ENCODE assay signal across 16 cellular contexts in genomic region chr20:12790856-12791255, GRCh38.
DNase-seq lines count a peak whose midpoint lies in the region; ATAC-seq and TF ChIP-seq lines count a peak whose summit lies in the region.
"Had no signal": no experiment of that assay in that cellular context is flagged by ENCODE, and none has a peak within 500 bp of the region (broad histone marks: within the 10 kb centered on the region; RNA-seq: fewer than 3 reads in every experiment).

No MANE protein-coding gene starts in this region.

- no peaks in the 10 kb centered on the region for H3K27me3 ChIP-seq in H9 (ENCODE audit: insufficient read depth, low read length)
- H3K27me3 ChIP-seq: BLaER1 treated with 17β-estradiol and CSF1 and Interleukin-3, amounts not matched to agents 10 nM and 100 nM had no signal

- no peak overlapping the region for H3K23ac ChIP-seq in H9 (ENCODE audit: insufficient read length, low read depth, low read length)

- H3K4me1 Mint-ChIP-seq in mesothelial cell of epicardium (peaks cover 54% of the 10 kb centered on the region), H9 (peaks cover 12 to 13% of the 10 kb centered on the region in 2 experiments)
- H3K4me1 Mint-ChIP-seq: B cell had no signal

- no peak overlapping the region for H3K4ac ChIP-seq in H9 (ENCODE audit: low read depth, low read length)

- H2BK15ac ChIP-seq in H9 (ENCODE audit: low read depth, low read length), result no peak overlapping the region

- H3K36me3 Mint-ChIP-seq in mesothelial cell of epicardium (no peaks in the 10 kb centered on the region), H9 (ENCODE audit: insufficient read depth in 1 of 3, low read depth in 3 of 3) (no peaks in the 10 kb centered on the region)
- H3K36me3 Mint-ChIP-seq: CD8-positive, alpha-beta T cell had no signal

- H4K5ac ChIP-seq in H9 (ENCODE audit: insufficient read length, low read depth, low read length), result no peak overlapping the region

- no peaks in the 10 kb centered on the region for H3K79me1 ChIP-seq in H9 (ENCODE audit: insufficient read depth, low read depth, low read length, poor library complexity, severe bottlenecking)

- no CpG with 5 or more reads among the region's 1 CpG for WGBS in H9 (ENCODE audit: extremely low coverage, insufficient read length, low lambda C conversion rate)

- H3K27ac ChIP-seq in H9 (ENCODE audit: insufficient read length, low read depth, low read length), result no peak overlapping the region
- H3K27ac ChIP-seq: BLaER1 treated with 17β-estradiol and CSF1 and Interleukin-3, amounts not matched to agents 10 nM and 100 nM had no signal

- H2BK120ac ChIP-seq in H9 (ENCODE audit: low read depth, low read length, poor library complexity, severe bottlenecking), result no peak overlapping the region

- no peak overlapping the region for H3K9ac ChIP-seq in H9 (ENCODE audit: extremely low read depth, insufficient read length, low read length)
- H3K9ac ChIP-seq: BLaER1 treated with 17β-estradiol and CSF1 and Interleukin-3, amounts not matched to agents 10 nM and 100 nM had no signal

- no peak overlapping the region for H3T11ph ChIP-seq in H9 (ENCODE audit: low read length)

- no peaks in the 10 kb centered on the region for H3K79me2 ChIP-seq in H9 (ENCODE audit: insufficient read depth, low read length)

- H4K91ac ChIP-seq in H9 (ENCODE audit: insufficient read length, low read depth, low read length), result no peak overlapping the region

- H2AK5ac ChIP-seq in H9 (ENCODE audit: insufficient read length, low read length), result no peak overlapping the region

- H2BK5ac ChIP-seq in H9 (ENCODE audit: insufficient read length, low read length), result no peak overlapping the region

- no peak overlapping the region for H2AFZ ChIP-seq in H9 (ENCODE audit: low read length)
- H2AFZ ChIP-seq: GM23338 had no signal

- no peak for TF ChIP-seq CTCF in mesothelial cell of epicardium (IDR thresholded peaks at IDR 0.05; ENCODE audit: unreplicated experiment)
- TF ChIP-seq CTCF in H9 (conservative IDR thresholded peaks at IDR 0.05), result no peak

- H3K27ac Mint-ChIP-seq in mesothelial cell of epicardium (peak overlapping the region; percentile 73), H9 (no peak overlapping the region)
- H3K27ac Mint-ChIP-seq: B cell; CD8-positive, alpha-beta T cell; GM23338; HFFc6 had no signal

- H3K14ac ChIP-seq in H9 (ENCODE audit: insufficient read depth, low read length), result no peak overlapping the region

- no peak for ATAC-seq in GM21526 (IDR thresholded peaks at IDR 0.05; ENCODE audit: low FRiP score, unreplicated experiment)
- no peak for ATAC-seq in left ventricle myocardium superior
- ATAC-seq in HG02884 (IDR thresholded peaks at IDR 0.05; ENCODE audit: unreplicated experiment), result no peak
- ATAC-seq: CD8-positive, alpha-beta T cell; GM23338; HCT116 had no signal

- no peaks in the 10 kb centered on the region for H3K27me3 Mint-ChIP-seq in mesothelial cell of epicardium (ENCODE audit: low read depth)
- no peaks in the 10 kb centered on the region for H3K27me3 Mint-ChIP-seq in H9 (ENCODE audit: low read depth)
- H3K27me3 Mint-ChIP-seq: B cell had no signal

- no peaks in the 10 kb centered on the region for H3K4me1 ChIP-seq in H9 (ENCODE audit: insufficient read depth, low read length)
- H3K4me1 ChIP-seq: BLaER1 treated with 17β-estradiol and CSF1 and Interleukin-3, amounts not matched to agents 10 nM and 100 nM had no signal

- DNase-seq in DMS79 (lab: John Stamatoyannopoulos, UW), result peak; percentile 74
- DNase-seq in NCI-H128 (lab: John Stamatoyannopoulos, UW; ENCODE audit: unreplicated experiment), result peak; percentile 37
- DNase-seq in NCI-H524 (lab: John Stamatoyannopoulos, UW), result peak; percentile 19 to 57
- no peak for DNase-seq in mesothelial cell of epicardium (ENCODE audit: low spot score in 2 of 2, unreplicated experiment in 2 of 2)
- DNase-seq in H9, result no peak
- DNase-seq in left ventricle myocardium superior, result no peak
- DNase-seq: Calu3; CD8-positive, alpha-beta T cell; HFFc6; IMR-90 had no signal

- H4K8ac ChIP-seq in H9 (replicated peaks; ENCODE audit: insufficient read length, low read depth, low read length), result no peak overlapping the region

- no peak overlapping the region for H3K56ac ChIP-seq in H9 (ENCODE audit: insufficient read length, low read depth, low read length)

- H3K18ac ChIP-seq in H9 (ENCODE audit: insufficient read length, low read depth, low read length), result no peak overlapping the region

- peaks cover 10% of the 10 kb centered on the region for H3K9me3 Mint-ChIP-seq in mesothelial cell of epicardium
- no peaks in the 10 kb centered on the region for H3K9me3 Mint-ChIP-seq in H9
- H3K9me3 Mint-ChIP-seq: CD8-positive, alpha-beta T cell; GM23338 had no signal

- H3K4me2 ChIP-seq in H9 (ENCODE audit: insufficient read depth, insufficient read length, low read length), result no peak overlapping the region
- H3K4me2 ChIP-seq: BLaER1 treated with 17β-estradiol and CSF1 and Interleukin-3, amounts not matched to agents 10 nM and 100 nM; GM23338 had no signal

- no peaks in the 10 kb centered on the region for H4K20me1 ChIP-seq in H9 (ENCODE audit: control insufficient read depth, insufficient read depth, insufficient read length)
- H4K20me1 ChIP-seq: BLaER1 treated with 17β-estradiol and CSF1 and Interleukin-3, amounts not matched to agents 10 nM and 100 nM had no signal

- H3K4me3 Mint-ChIP-seq in mesothelial cell of epicardium (no peak overlapping the region), H9 (no peak overlapping the region)
- H3K4me3 Mint-ChIP-seq: B cell; CD8-positive, alpha-beta T cell; GM23338; HFFc6 had no signal

- H2BK12ac ChIP-seq in H9 (ENCODE audit: insufficient read length, low read depth, low read length), result no peak overlapping the region

- H3K23me2 ChIP-seq in H9 (ENCODE audit: insufficient read length, low read depth, low read length, poor library complexity, severe bottlenecking), result no peaks in the 10 kb centered on the region

- intact Hi-C loops in left ventricle myocardium superior (cut with micrococcal nuclease), result no loop called here

- no peaks in the 10 kb centered on the region for H3K9me3 ChIP-seq in H9 (ENCODE audit: control insufficient read depth, low read depth, low read length)
- H3K9me3 ChIP-seq: BLaER1 treated with 17β-estradiol and CSF1 and Interleukin-3, amounts not matched to agents 10 nM and 100 nM had no signal

- no peak overlapping the region for H2BK20ac ChIP-seq in H9 (ENCODE audit: low read depth, low read length, poor library complexity, severe bottlenecking)

Comparison
In these comparisons a context has a peak if more than half of its experiments do, and no peak if none do; other contexts are left out.
1. DNase-seq: peak in DMS79 (single experiment), NCI-H128 (single experiment) and NCI-H524 (2 of 2); none in mesothelial cell of epicardium (0 of 2), H9 (single experiment) and left ventricle myocardium superior (single experiment).